ENCODE assay signal across 18 cellular contexts in genomic region chr11:126423154-126423553, GRCh38.
"Had no signal": no experiment of that assay in that cellular context is flagged by ENCODE, and none has a peak within 500 bp of the region (broad histone marks: within the 10 kb centered on the region; RNA-seq: fewer than 3 reads in every experiment).

No MANE protein-coding gene starts in this region.

- ATAC-seq: activated CD4-positive, CD25-positive, alpha-beta regulatory T cell treated with anti-CD3 and anti-CD28 coated beads, Interleukin-2, amount 50 U/mL, for 24 hours; activated naive CD8-positive, alpha-beta T cell treated with anti-CD3 and anti-CD28 coated beads, Interleukin-2, amount 50 U/mL, for 24 hours; activated T-cell treated with anti-CD3 and anti-CD28 coated beads, Interleukin-2, amount 50 U/mL, for 4 hours; left lung; naive thymus-derived CD8-positive, alpha-beta T cell had no signal

- H3K36me3 ChIP-seq: left lung, ovary, sigmoid colon, spleen, thyroid gland had no signal

- H3K27me3 ChIP-seq: left lung, ovary, sigmoid colon, spleen, thyroid gland had no signal

- H3K9me3 ChIP-seq: left lung, ovary, sigmoid colon, spleen, thyroid gland had no signal

- DNase-seq: activated CD4-positive, alpha-beta T cell treated with anti-CD3 and anti-CD28 coated beads, Interleukin-2, amount 10 ng/mL, durations not matched to agents 7 days and 5 days; activated CD8-positive, alpha-beta memory T cell treated with anti-CD3 and anti-CD28 coated beads, Interleukin-2, amount 50 U/mL, for 4 hours; activated naive CD4-positive, alpha-beta T cell treated with anti-CD3 and anti-CD28 coated beads, Interleukin-2, amount 10 ng/mL, durations not matched to agents 7 days and 5 days; activated naive CD8-positive, alpha-beta T cell treated with anti-CD3 and anti-CD28 coated beads, Interleukin-2, amount 50 U/mL, for 24 hours; activated T-cell treated with anti-CD3 and anti-CD28 coated beads, Interleukin-2, amount 50 U/mL, for 4 hours; aorta; effector CD4-positive, alpha-beta T cell; hypothalamus; islet precursor cell; left lung; naive thymus-derived CD8-positive, alpha-beta T cell; sigmoid colon; spleen; stimulated activated CD8-positive, alpha-beta memory T cell treated with anti-CD3 and anti-CD28 coated beads, Interleukin-4, amount 100 ng/mL, for 48 hours; stimulated activated naive CD4-positive, alpha-beta T cell; thyroid gland had no signal

- H3K27ac ChIP-seq: left lung, thyroid gland had no signal

- H3K4me1 ChIP-seq: thyroid gland had no signal

- H3K4me3 ChIP-seq: left lung, ovary, sigmoid colon, spleen, thyroid gland had no signal
